1 cellular context compared by ENCODE assay signal in the genomic region with DNA sequence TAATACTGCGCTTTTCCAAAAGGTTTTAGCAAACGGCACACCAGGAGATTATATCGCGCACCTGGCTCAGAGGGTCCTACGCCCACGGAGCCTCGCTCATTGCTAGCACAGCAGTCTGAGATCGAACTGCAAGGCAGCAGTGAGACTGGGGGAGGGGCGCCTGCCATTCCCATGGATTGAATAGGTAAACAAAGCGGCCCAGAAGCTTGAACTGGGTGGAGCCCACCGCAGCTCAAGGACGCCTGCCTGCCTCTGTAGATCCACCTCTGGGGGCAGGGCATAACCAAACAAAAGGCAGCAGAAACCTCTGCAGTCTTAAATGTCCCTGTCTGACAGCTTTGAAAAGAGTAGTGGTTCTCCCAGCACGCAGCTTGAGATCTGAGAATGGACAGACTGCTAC.
TF ChIP-seq lines count a peak whose summit lies in the region.
"Not testable (repeated sequence)": the region's sequence is repeated elsewhere in the genome, so short reads cannot be mapped to it uniquely, and the experiment has no call there.

No MANE protein-coding gene starts in this region.

TF ChIP-seq in HepG2, 621 proteins besides CTCF, POLR2A, EP300 and RAD21 (continued from another document):
- TF ChIP-seq, protein P1, sequence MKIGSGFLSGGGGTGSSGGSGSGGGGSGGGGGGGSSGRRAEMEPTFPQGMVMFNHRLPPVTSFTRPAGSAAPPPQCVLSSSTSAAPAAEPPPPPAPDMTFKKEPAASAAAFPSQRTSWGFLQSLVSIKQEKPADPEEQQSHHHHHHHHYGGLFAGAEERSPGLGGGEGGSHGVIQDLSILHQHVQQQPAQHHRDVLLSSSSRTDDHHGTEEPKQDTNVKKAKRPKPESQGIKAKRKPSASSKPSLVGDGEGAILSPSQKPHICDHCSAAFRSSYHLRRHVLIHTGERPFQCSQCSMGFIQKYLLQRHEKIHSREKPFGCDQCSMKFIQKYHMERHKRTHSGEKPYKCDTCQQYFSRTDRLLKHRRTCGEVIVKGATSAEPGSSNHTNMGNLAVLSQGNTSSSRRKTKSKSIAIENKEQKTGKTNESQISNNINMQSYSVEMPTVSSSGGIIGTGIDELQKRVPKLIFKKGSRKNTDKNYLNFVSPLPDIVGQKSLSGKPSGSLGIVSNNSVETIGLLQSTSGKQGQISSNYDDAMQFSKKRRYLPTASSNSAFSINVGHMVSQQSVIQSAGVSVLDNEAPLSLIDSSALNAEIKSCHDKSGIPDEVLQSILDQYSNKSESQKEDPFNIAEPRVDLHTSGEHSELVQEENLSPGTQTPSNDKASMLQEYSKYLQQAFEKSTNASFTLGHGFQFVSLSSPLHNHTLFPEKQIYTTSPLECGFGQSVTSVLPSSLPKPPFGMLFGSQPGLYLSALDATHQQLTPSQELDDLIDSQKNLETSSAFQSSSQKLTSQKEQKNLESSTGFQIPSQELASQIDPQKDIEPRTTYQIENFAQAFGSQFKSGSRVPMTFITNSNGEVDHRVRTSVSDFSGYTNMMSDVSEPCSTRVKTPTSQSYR (CRISPR knock-in tag; IDR thresholded peaks at IDR 0.05; ENCODE audit: borderline replicate concordance) = peak; percentile 93
- peak; percentile 31; the same call in 1 of the 2 replicates for TF ChIP-seq SALL1 (CRISPR knock-in tag; IDR thresholded peaks at IDR 0.05)
- not testable (repeated sequence) for TF ChIP-seq SOX13, SOX6, FOXA1, FOXP1 (IDR thresholded peaks at IDR 0.05)
- peak in 1 of 2 experiments; percentile 30; a peak in 1 of 4 replicates for TF ChIP-seq SOX13 (CRISPR knock-in tag; conservative IDR thresholded peaks at IDR 0.05 in 1 of 2, IDR thresholded peaks at IDR 0.05 in 1 of 2)
- TF ChIP-seq SOX6 (CRISPR knock-in tag; IDR thresholded peaks at IDR 0.05) = peak; percentile 11; the same call in 1 of the 2 replicates
- TF ChIP-seq ZMYM4 (CRISPR knock-in tag; IDR thresholded peaks at IDR 0.05) = peak; percentile 91
- peak; percentile 34; the same call in 1 of the 2 replicates for TF ChIP-seq FOXA1 (CRISPR knock-in tag; IDR thresholded peaks at IDR 0.05)
- TF ChIP-seq SETDB1 (CRISPR knock-in tag; IDR thresholded peaks at IDR 0.05; ENCODE audit: borderline replicate concordance) = peak; percentile 50; the same call in 1 of the 2 replicates
- TF ChIP-seq ZNF766 (CRISPR knock-in tag; IDR thresholded peaks at IDR 0.05; ENCODE audit: borderline replicate concordance) = peak; percentile 89
- TF ChIP-seq RARA (CRISPR knock-in tag; IDR thresholded peaks at IDR 0.05) = peak; percentile 10; the same call in 1 of the 2 replicates
- TF ChIP-seq, protein P2, sequence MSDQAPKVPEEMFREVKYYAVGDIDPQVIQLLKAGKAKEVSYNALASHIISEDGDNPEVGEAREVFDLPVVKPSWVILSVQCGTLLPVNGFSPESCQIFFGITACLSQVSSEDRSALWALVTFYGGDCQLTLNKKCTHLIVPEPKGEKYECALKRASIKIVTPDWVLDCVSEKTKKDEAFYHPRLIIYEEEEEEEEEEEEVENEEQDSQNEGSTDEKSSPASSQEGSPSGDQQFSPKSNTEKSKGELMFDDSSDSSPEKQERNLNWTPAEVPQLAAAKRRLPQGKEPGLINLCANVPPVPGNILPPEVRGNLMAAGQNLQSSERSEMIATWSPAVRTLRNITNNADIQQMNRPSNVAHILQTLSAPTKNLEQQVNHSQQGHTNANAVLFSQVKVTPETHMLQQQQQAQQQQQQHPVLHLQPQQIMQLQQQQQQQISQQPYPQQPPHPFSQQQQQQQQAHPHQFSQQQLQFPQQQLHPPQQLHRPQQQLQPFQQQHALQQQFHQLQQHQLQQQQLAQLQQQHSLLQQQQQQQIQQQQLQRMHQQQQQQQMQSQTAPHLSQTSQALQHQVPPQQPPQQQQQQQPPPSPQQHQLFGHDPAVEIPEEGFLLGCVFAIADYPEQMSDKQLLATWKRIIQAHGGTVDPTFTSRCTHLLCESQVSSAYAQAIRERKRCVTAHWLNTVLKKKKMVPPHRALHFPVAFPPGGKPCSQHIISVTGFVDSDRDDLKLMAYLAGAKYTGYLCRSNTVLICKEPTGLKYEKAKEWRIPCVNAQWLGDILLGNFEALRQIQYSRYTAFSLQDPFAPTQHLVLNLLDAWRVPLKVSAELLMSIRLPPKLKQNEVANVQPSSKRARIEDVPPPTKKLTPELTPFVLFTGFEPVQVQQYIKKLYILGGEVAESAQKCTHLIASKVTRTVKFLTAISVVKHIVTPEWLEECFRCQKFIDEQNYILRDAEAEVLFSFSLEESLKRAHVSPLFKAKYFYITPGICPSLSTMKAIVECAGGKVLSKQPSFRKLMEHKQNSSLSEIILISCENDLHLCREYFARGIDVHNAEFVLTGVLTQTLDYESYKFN (CRISPR knock-in tag; conservative IDR thresholded peaks at IDR 0.05) = peak; percentile 39; the same call in 1 of the 2 replicates
- TF ChIP-seq, protein P3, sequence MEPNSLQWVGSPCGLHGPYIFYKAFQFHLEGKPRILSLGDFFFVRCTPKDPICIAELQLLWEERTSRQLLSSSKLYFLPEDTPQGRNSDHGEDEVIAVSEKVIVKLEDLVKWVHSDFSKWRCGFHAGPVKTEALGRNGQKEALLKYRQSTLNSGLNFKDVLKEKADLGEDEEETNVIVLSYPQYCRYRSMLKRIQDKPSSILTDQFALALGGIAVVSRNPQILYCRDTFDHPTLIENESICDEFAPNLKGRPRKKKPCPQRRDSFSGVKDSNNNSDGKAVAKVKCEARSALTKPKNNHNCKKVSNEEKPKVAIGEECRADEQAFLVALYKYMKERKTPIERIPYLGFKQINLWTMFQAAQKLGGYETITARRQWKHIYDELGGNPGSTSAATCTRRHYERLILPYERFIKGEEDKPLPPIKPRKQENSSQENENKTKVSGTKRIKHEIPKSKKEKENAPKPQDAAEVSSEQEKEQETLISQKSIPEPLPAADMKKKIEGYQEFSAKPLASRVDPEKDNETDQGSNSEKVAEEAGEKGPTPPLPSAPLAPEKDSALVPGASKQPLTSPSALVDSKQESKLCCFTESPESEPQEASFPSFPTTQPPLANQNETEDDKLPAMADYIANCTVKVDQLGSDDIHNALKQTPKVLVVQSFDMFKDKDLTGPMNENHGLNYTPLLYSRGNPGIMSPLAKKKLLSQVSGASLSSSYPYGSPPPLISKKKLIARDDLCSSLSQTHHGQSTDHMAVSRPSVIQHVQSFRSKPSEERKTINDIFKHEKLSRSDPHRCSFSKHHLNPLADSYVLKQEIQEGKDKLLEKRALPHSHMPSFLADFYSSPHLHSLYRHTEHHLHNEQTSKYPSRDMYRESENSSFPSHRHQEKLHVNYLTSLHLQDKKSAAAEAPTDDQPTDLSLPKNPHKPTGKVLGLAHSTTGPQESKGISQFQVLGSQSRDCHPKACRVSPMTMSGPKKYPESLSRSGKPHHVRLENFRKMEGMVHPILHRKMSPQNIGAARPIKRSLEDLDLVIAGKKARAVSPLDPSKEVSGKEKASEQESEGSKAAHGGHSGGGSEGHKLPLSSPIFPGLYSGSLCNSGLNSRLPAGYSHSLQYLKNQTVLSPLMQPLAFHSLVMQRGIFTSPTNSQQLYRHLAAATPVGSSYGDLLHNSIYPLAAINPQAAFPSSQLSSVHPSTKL (CRISPR knock-in tag; IDR thresholded peaks at IDR 0.05) = peak; percentile 71
- peak; percentile 80 for TF ChIP-seq POGZ (CRISPR knock-in tag; IDR thresholded peaks at IDR 0.05)
- peak; percentile 57; the same call in 1 of the 2 replicates for TF ChIP-seq FOXA3 (CRISPR knock-in tag; IDR thresholded peaks at IDR 0.05)
- TF ChIP-seq FOXP1 (CRISPR knock-in tag; IDR thresholded peaks at IDR 0.05) = peak; percentile 23; the same call in 1 of the 2 replicates
- peak; percentile 28; the same call in 1 of the 2 replicates for TF ChIP-seq SOX5 (CRISPR knock-in tag; IDR thresholded peaks at IDR 0.05; ENCODE audit: borderline replicate concordance)
- TF ChIP-seq SP5 (CRISPR knock-in tag; IDR thresholded peaks at IDR 0.05; ENCODE audit: borderline replicate concordance, low read depth) = peak; percentile 64; the same call in 1 of the 2 replicates
